ENCODE assay signal across 19 cellular contexts in the genomic region with DNA sequence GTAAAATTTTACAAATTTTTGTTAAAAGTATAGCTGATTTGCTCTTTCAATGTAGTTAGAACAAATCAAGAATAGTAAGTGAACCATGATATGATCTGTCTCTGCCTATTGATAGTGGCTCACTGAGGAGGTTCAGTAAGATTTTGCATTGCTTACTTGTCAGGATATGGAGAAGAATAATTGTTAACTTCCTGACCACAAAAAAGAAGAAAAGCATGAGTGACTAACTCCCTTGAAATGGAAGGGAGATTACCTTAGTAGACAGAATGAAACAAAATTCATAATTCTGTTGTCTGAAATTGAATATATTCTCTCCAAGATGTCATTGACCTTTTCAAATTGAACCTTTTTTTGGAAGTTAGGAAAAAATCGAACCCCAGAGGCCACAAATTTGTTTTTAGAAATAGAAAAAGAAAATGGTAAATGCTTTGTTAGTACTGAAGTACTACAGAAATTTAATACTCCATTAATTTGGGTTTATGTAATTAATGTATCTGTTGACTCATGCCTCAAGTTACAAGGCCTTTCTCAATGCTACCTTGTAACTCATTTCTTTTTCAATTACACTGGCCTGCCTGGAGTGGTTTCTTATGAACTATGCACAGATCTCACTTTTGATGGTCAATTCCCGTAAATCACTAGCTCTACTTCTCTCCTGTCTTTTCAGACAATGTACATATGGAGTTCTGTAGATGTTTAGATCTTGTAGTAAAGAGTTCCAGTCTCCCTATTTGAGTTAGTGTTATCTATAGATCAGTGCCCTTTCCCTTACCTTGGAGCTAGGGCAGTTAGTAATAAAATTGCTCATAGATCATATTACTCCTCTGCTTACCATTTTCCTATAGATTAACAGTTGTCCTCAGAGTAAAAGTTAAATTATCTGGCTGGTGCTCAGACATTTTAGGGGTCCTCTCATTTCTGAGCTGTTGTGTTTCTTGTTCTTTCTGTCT.
A peak's percentile ranks its signal among the peaks of the same experiment; 100 is the strongest.
DNase-seq lines count a peak whose midpoint lies in the region; ATAC-seq, FAIRE-seq and TF ChIP-seq lines count a peak whose summit lies in the region.
"Had no signal": no experiment of that assay in that cellular context is flagged by ENCODE, and none has a peak within 500 bp of the region (broad histone marks: within the 10 kb centered on the region; RNA-seq: fewer than 3 reads in every experiment).

No MANE protein-coding gene starts in this region.

- ATAC-seq in activated CD4-positive, alpha-beta T cell treated with anti-CD3 and anti-CD28 coated beads for 36 hours, result peak; percentile 42
- peak; percentile 85 for ATAC-seq in RWPE2 (ENCODE audit: low read depth)
- ATAC-seq in activated T-cell treated with anti-CD3 and anti-CD28 coated beads, Interleukin-2, amount 50 U/mL, for 4 hours, result no peak
- ATAC-seq: stimulated activated naive B cell treated with anti-CD40 and anti-IgM and Interleukin-4, amounts not matched to agents 10 μg/mL and 1 μg/mL and 100 μg/mL, for 72 hours had no signal

- no peak overlapping the region for H3K4me3 Mint-ChIP-seq in activated CD4-positive, alpha-beta T cell treated with anti-CD3 and anti-CD28 coated beads for 36 hours
- H3K4me3 Mint-ChIP-seq in activated T-cell treated with anti-CD3 and anti-CD28 coated beads, Interleukin-2, amount 50 U/mL, for 4 hours, result no peak overlapping the region
- H3K4me3 Mint-ChIP-seq: stimulated activated naive B cell treated with anti-CD40 and anti-IgM and Interleukin-4, amounts not matched to agents 10 μg/mL and 1 μg/mL and 100 μg/mL, for 72 hours had no signal

- no peaks in the 10 kb centered on the region for H3K9me3 Mint-ChIP-seq in activated CD4-positive, alpha-beta T cell treated with anti-CD3 and anti-CD28 coated beads for 36 hours (ENCODE audit: low read depth)
- peaks cover 6% of the 10 kb centered on the region for H3K9me3 Mint-ChIP-seq in activated T-cell treated with anti-CD3 and anti-CD28 coated beads, Interleukin-2, amount 50 U/mL, for 4 hours
- H3K9me3 Mint-ChIP-seq: activated T-helper 2 cell treated with anti-CD3 and anti-CD28 coated beads, Interferon-gamma antibody, Interleukin-2, Interleukin-4, amounts not matched to agents 10 μg/mL and 5 μg/mL and 100 μg/mL, durations not matched to agents 14 hours and 24 hours and 36 hours; stimulated activated naive B cell treated with anti-CD40 and anti-IgM and Interleukin-4, amounts not matched to agents 10 μg/mL and 1 μg/mL and 100 μg/mL, for 72 hours had no signal

- peaks cover 2% of the 10 kb centered on the region for H3K4me1 Mint-ChIP-seq in activated CD4-positive, alpha-beta T cell treated with anti-CD3 and anti-CD28 coated beads for 36 hours
- no peaks in the 10 kb centered on the region for H3K4me1 Mint-ChIP-seq in activated T-cell treated with anti-CD3 and anti-CD28 coated beads, Interleukin-2, amount 50 U/mL, for 4 hours (ENCODE audit: low read depth)
- H3K4me1 Mint-ChIP-seq: stimulated activated naive B cell treated with anti-CD40 and anti-IgM and Interleukin-4, amounts not matched to agents 10 μg/mL and 1 μg/mL and 100 μg/mL, for 72 hours had no signal

- DNase-seq in activated CD4-positive, alpha-beta T cell treated with anti-CD3 and anti-CD28 coated beads for 36 hours, result no peak
- DNase-seq in activated CD4-positive, alpha-beta T cell treated with anti-CD3 and anti-CD28 coated beads for 48 hours, result no peak
- DNase-seq in RWPE2 (ENCODE audit: low spot score), result no peak
- peak; percentile 37 for DNase-seq in epithelial cell of prostate (ENCODE audit: low read depth, low spot score)
- DNase-seq in urothelium cell line (ENCODE audit: low spot score), result peak; percentile 3
- no peak for DNase-seq in activated T-cell treated with anti-CD3 and anti-CD28 coated beads, Interleukin-2, amount 50 U/mL, for 4 hours
- DNase-seq in amniotic stem cell (lab: John Stamatoyannopoulos, UW), result no peak
- no peak for DNase-seq in NCI-H1436 treated with DMSO at 0.1 percent for 48 hours (lab: John Stamatoyannopoulos, UW)
- DNase-seq: cerebellar nuclear complex; MM.1S; NCI-H187 treated with DMSO at 0.1 percent for 48 hours; NCI-H524; stimulated activated naive B cell treated with anti-CD40 and anti-IgM and Interleukin-4, amounts not matched to agents 10 μg/mL and 1 μg/mL and 100 μg/mL, for 72 hours had no signal

- no peak for FAIRE-seq in urothelium cell line (lab: Jason Lieb, UNC)
- FAIRE-seq: A204.1 had no signal

- H3K36me3 Mint-ChIP-seq in activated CD4-positive, alpha-beta T cell treated with anti-CD3 and anti-CD28 coated beads for 36 hours (ENCODE audit: low read depth), result no peaks in the 10 kb centered on the region
- H3K36me3 Mint-ChIP-seq in activated T-cell treated with anti-CD3 and anti-CD28 coated beads, Interleukin-2, amount 50 U/mL, for 4 hours (ENCODE audit: insufficient read depth), result no peaks in the 10 kb centered on the region
- H3K36me3 Mint-ChIP-seq: stimulated activated naive B cell treated with anti-CD40 and anti-IgM and Interleukin-4, amounts not matched to agents 10 μg/mL and 1 μg/mL and 100 μg/mL, for 72 hours had no signal

- no peaks in the 10 kb centered on the region for H3K27me3 ChIP-seq in RWPE2 (ENCODE audit: insufficient read depth, poor library complexity, severe bottlenecking)
- H3K27me3 ChIP-seq: neutrophil, SJSA1, tibial nerve had no signal

- H3K4me3 ChIP-seq in RWPE2 (ENCODE audit: severe bottlenecking), result no peak overlapping the region
- H3K4me3 ChIP-seq: SJSA1, tibial nerve had no signal

- H3K27me3 Mint-ChIP-seq in activated CD4-positive, alpha-beta T cell treated with anti-CD3 and anti-CD28 coated beads for 36 hours, result no peaks in the 10 kb centered on the region
- H3K27me3 Mint-ChIP-seq in activated T-cell treated with anti-CD3 and anti-CD28 coated beads, Interleukin-2, amount 50 U/mL, for 4 hours (ENCODE audit: low read depth), result no peaks in the 10 kb centered on the region
- H3K27me3 Mint-ChIP-seq: stimulated activated naive B cell treated with anti-CD40 and anti-IgM and Interleukin-4, amounts not matched to agents 10 μg/mL and 1 μg/mL and 100 μg/mL, for 72 hours had no signal

- H3K27ac Mint-ChIP-seq in activated CD4-positive, alpha-beta T cell treated with anti-CD3 and anti-CD28 coated beads for 36 hours, result no peak overlapping the region
- H3K27ac Mint-ChIP-seq: activated T-helper 2 cell treated with anti-CD3 and anti-CD28 coated beads, Interferon-gamma antibody, Interleukin-2, Interleukin-4, amounts not matched to agents 10 μg/mL and 5 μg/mL and 100 μg/mL, durations not matched to agents 14 hours and 24 hours and 36 hours; stimulated activated naive B cell treated with anti-CD40 and anti-IgM and Interleukin-4, amounts not matched to agents 10 μg/mL and 1 μg/mL and 100 μg/mL, for 72 hours had no signal

- H3K27ac ChIP-seq in RWPE2 (ENCODE audit: poor library complexity, severe bottlenecking), result peak overlapping the region; percentile 89
- H3K27ac ChIP-seq in epithelial cell of prostate, result peak overlapping the region; percentile 84
- H3K27ac ChIP-seq: C4-2B, neutrophil, SJSA1, tibial nerve had no signal

- POLR2A ChIA-PET in activated CD4-positive, alpha-beta T cell treated with anti-CD3 and anti-CD28 coated beads for 36 hours (lab: Charles Lee), result no interaction called here

- intact Hi-C loops in activated CD4-positive, alpha-beta T cell treated with anti-CD3 and anti-CD28 coated beads for 36 hours (cut with DNase I, micrococcal nuclease), result no loop called here

- CTCF ChIA-PET in activated CD4-positive, alpha-beta T cell treated with anti-CD3 and anti-CD28 coated beads for 36 hours (lab: Charles Lee), result no interaction called here

- H3K4me1 ChIP-seq in RWPE2 (ENCODE audit: insufficient read depth, poor library complexity, severe bottlenecking), result peaks cover 36% of the 10 kb centered on the region
- H3K4me1 ChIP-seq: SJSA1, tibial nerve had no signal

- H3K9me3 ChIP-seq in RWPE2 (ENCODE audit: severe bottlenecking), result no peaks in the 10 kb centered on the region
- H3K9me3 ChIP-seq: neutrophil, SJSA1, tibial nerve had no signal

- TF ChIP-seq CTCF in RWPE2 (IDR thresholded peaks at IDR 0.05; ENCODE audit: poor library complexity, severe bottlenecking), result no peak

- H3K36me3 ChIP-seq in RWPE2 (ENCODE audit: low read depth), result no peaks in the 10 kb centered on the region
- H3K36me3 ChIP-seq: neutrophil, SJSA1, tibial nerve had no signal

Comparison
In these comparisons a context has a peak if more than half of its experiments do, and no peak if none do; other contexts are left out.
1. ATAC-seq: peak in activated CD4-positive, alpha-beta T cell treated with anti-CD3 and anti-CD28 coated beads for 36 hours (single experiment) and RWPE2 (single experiment); none in activated T-cell treated with anti-CD3 and anti-CD28 coated beads, Interleukin-2, amount 50 U/mL, for 4 hours (0 of 2).
2. DNase-seq: peak in epithelial cell of prostate (single experiment) and urothelium cell line (single experiment); none in activated CD4-positive, alpha-beta T cell treated with anti-CD3 and anti-CD28 coated beads for 36 hours (single experiment), activated CD4-positive, alpha-beta T cell treated with anti-CD3 and anti-CD28 coated beads for 48 hours (single experiment), RWPE2 (single experiment), activated T-cell treated with anti-CD3 and anti-CD28 coated beads, Interleukin-2, amount 50 U/mL, for 4 hours (single experiment), amniotic stem cell (single experiment) and NCI-H1436 treated with DMSO at 0.1 percent for 48 hours (single experiment).